Comparison of ENCODE assay signal across 9 cellular contexts in genomic region chr4:190031264-190031663, GRCh38. TPM values are rescaled to one million over a fixed set of nuclear protein-coding genes. Genes with fewer than 3 reads are reported as not detected.
"Had no signal": no experiment of that assay in that cellular context is flagged by ENCODE, and none has a peak within 500 bp of the region (broad histone marks: within the 10 kb centered on the region; RNA-seq: fewer than 3 reads in every experiment).

No MANE protein-coding gene starts in this region.

RNA-seq across cellular contexts. Expression of gene FRG2, which starts 4.2 kb away (rescaled TPM):
- total RNA-seq: LHCN-M2, MCF 10A, NCI-H460, OCI-LY7, PC-9, Right ventricle myocardium inferior had no signal

RNA-seq across cellular contexts. Expression of gene DBET, which starts 33.0 kb away (rescaled TPM):
- total RNA-seq: LHCN-M2, MCF 10A, OCI-LY7, PC-9, Right ventricle myocardium inferior, RPMI7951, SJCRH30, SK-MEL-5 had no signal
